19 cellular contexts compared by ENCODE assay signal in genomic region chr12:55658212-55658611, GRCh38. TPM values are rescaled to one million over a fixed set of nuclear protein-coding genes. Genes with fewer than 3 reads are reported as not detected.
DNase-seq lines count a peak whose midpoint lies in the region; ATAC-seq, FAIRE-seq and TF ChIP-seq lines count a peak whose summit lies in the region.
"Had no signal": no experiment of that assay in that cellular context is flagged by ENCODE, and none has a peak within 500 bp of the region (broad histone marks: within the 10 kb centered on the region; RNA-seq: fewer than 3 reads in every experiment).

No MANE protein-coding gene starts in this region.

- H3K4me3 ChIP-seq in adrenal gland: no peak overlapping the region
- no peak overlapping the region for H3K4me3 ChIP-seq in lower lobe of right lung
- H3K4me3 ChIP-seq in small intestine (ENCODE audit: low read depth in 1 of 2, low read length in 2 of 2): no peak overlapping the region
- H3K4me3 ChIP-seq: K562 had no signal

- peak; percentile 15 for DNase-seq in activated CD8-positive, alpha-beta memory T cell treated with anti-CD3 and anti-CD28 coated beads, Interleukin-2, amount 50 U/mL, for 48 hours
- DNase-seq in activated CD8-positive, alpha-beta memory T cell treated with anti-CD3 and anti-CD28 coated beads for 24 hours: no peak
- DNase-seq in adrenal gland (no peak), lower lobe of right lung (no peak), small intestine (peak; percentile 70), NK-92 (lab: John Stamatoyannopoulos, UW; ENCODE audit: unreplicated experiment) (no peak), NCI-H510A (lab: John Stamatoyannopoulos, UW) (no peak)
- DNase-seq in stimulated activated naive CD8-positive, alpha-beta T cell treated with anti-CD3 and anti-CD28 coated beads, Interleukin-15, Interleukin-2, amounts not matched to agents 100 U/mL and 50 U/mL, for 24 hours: no peak
- DNase-seq: AML-193, DMS79 treated with DMSO at 0.1 percent for 48 hours, NCI-H1092 treated with DMSO at 0.1 percent for 48 hours, NCI-H2081, NCI-H510A treated with DMSO at 0.1 percent for 48 hours, NCI-H774 had no signal

- no peak for TF ChIP-seq POLR2A in adrenal gland (IDR thresholded peaks at IDR 0.05)

- H3K4me1 ChIP-seq in adrenal gland (replicated peaks in 1 of 2): peaks cover 12 to 17% of the 10 kb centered on the region in 2 donors
- H3K4me1 ChIP-seq in lower lobe of right lung: peaks cover 8% of the 10 kb centered on the region
- H3K4me1 ChIP-seq in small intestine (ENCODE audit: control insufficient read depth in 2 of 2, insufficient read depth in 1 of 2, low read depth in 1 of 2, low read length in 1 of 2): peaks cover 4% of the 10 kb centered on the region in 2 donors

- WGBS in adrenal gland, 4 donors: 86 to 90% (median 90%) methylated on average over 6 of the region's 6 CpGs
- 24 to 61% (median 31%) methylated on average over 6 of the region's 6 CpGs for WGBS in small intestine, 3 donors

- H3K27me3 ChIP-seq in adrenal gland: no peaks in the 10 kb centered on the region
- H3K27me3 ChIP-seq in lower lobe of right lung (ENCODE audit: low read depth): no peaks in the 10 kb centered on the region
- no peaks in the 10 kb centered on the region for H3K27me3 ChIP-seq in small intestine (ENCODE audit: control insufficient read depth in 2 of 2, insufficient read depth in 2 of 2, low read length in 2 of 2)

- intact Hi-C loops in adrenal gland (cut with DNase I) (loop anchor here in 1 of 2 donors (5.0 kb wide), 1 partner anchor 59 kb away; the partner anchor contains the start of gene BLOC1S1), lower lobe of right lung (cut with DNase I) (no loop called here)

- peak; percentile 26 to 55 for ATAC-seq in lower lobe of right lung
- ATAC-seq in stimulated activated naive CD8-positive, alpha-beta T cell treated with anti-CD3 and anti-CD28 coated beads, Interleukin-15, Interleukin-2, amounts not matched to agents 100 U/mL and 50 U/mL, for 24 hours: no peak
- ATAC-seq: K562 had no signal

- TF ChIP-seq CTCF in adrenal gland (IDR thresholded peaks at IDR 0.05): no peak
- TF ChIP-seq CTCF in lower lobe of right lung (IDR thresholded peaks at IDR 0.05): no peak

- H3K9me3 ChIP-seq in adrenal gland (replicated peaks in 1 of 3): no peaks in the 10 kb centered on the region
- H3K9me3 ChIP-seq in lower lobe of right lung: no peaks in the 10 kb centered on the region
- H3K9me3 ChIP-seq in small intestine (ENCODE audit: control insufficient read depth, low read depth): no peaks in the 10 kb centered on the region

- H3K36me3 ChIP-seq in adrenal gland (replicated peaks in 1 of 2): no peaks in the 10 kb centered on the region
- H3K36me3 ChIP-seq in lower lobe of right lung: no peaks in the 10 kb centered on the region
- H3K36me3 ChIP-seq in small intestine (ENCODE audit: control insufficient read depth in 2 of 2, insufficient read depth in 2 of 2, low read length in 2 of 2): no peaks in the 10 kb centered on the region

- peak overlapping the region in 4 of 5 donors; percentile 8 to 93 (median 86) for H3K27ac ChIP-seq in adrenal gland
- H3K27ac ChIP-seq in lower lobe of right lung: no peak overlapping the region
- H3K27ac ChIP-seq in small intestine (ENCODE audit: low read depth in 1 of 2, low read length in 1 of 2): peak overlapping the region; percentile 68 to 76
- H3K27ac ChIP-seq: 22Rv1, RWPE1 had no signal

- FAIRE-seq in small intestine (lab: Jason Lieb, UNC): no peak
- FAIRE-seq: H54, K562 had no signal

RNA-seq across cellular contexts. Expression of gene OR10P1, which starts 21.5 kb away (rescaled TPM):
- not detected for total RNA-seq in adrenal gland
- not detected for polyA plus RNA-seq in adrenal gland
- total RNA-seq in lower lobe of right lung: not detected
- not detected for polyA plus RNA-seq in small intestine
- total RNA-seq: K562 had no signal
- polyA plus RNA-seq: CD14-positive monocyte, K562 had no signal

RNA-seq across cellular contexts. Expression of gene ITGA7, which starts 49.5 kb away (rescaled TPM):
- total RNA-seq in adrenal gland (10 to 100 TPM in 5 of 8 donors, 1 to 10 TPM in 3; 5.7 to 19.7 (median 13.3) TPM), lower lobe of right lung (17.5 TPM)
- polyA plus RNA-seq in adrenal gland (10 to 100 TPM in 2 of 3 donors, 1 to 10 TPM in 1; 9.3 to 77.1 (median 53.6) TPM), small intestine (10 to 100 TPM in 2 of 3 donors, 1 to 10 TPM in 1; 6.3 to 81.6 (median 24.4) TPM)

RNA-seq across cellular contexts. Expression of gene BLOC1S1, which starts 57.6 kb away (rescaled TPM):
- total RNA-seq in adrenal gland: 100 to 1,000 TPM; 180 to 304 (median 220) TPM
- 1,000 to 10,000 TPM in 1 of 3 donors, 100 to 1,000 TPM in 2; 188 to 1,005 (median 657) TPM for polyA plus RNA-seq in adrenal gland
- 134 TPM for total RNA-seq in lower lobe of right lung
- 100 to 1,000 TPM; 291 to 688 (median 576) TPM for polyA plus RNA-seq in small intestine

Comparison
In these comparisons a context has a peak if more than half of its experiments do, and no peak if none do; other contexts are left out.
1. DNase-seq: peak in activated CD8-positive, alpha-beta memory T cell treated with anti-CD3 and anti-CD28 coated beads, Interleukin-2, amount 50 U/mL, for 48 hours (single experiment) and small intestine (single experiment); none in activated CD8-positive, alpha-beta memory T cell treated with anti-CD3 and anti-CD28 coated beads for 24 hours (single experiment), adrenal gland (0 of 7), lower lobe of right lung (single experiment), NK-92 (single experiment), NCI-H510A (single experiment) and stimulated activated naive CD8-positive, alpha-beta T cell treated with anti-CD3 and anti-CD28 coated beads, Interleukin-15, Interleukin-2, amounts not matched to agents 100 U/mL and 50 U/mL, for 24 hours (single experiment).